8 cellular contexts compared by ENCODE assay signal in the genomic region with DNA sequence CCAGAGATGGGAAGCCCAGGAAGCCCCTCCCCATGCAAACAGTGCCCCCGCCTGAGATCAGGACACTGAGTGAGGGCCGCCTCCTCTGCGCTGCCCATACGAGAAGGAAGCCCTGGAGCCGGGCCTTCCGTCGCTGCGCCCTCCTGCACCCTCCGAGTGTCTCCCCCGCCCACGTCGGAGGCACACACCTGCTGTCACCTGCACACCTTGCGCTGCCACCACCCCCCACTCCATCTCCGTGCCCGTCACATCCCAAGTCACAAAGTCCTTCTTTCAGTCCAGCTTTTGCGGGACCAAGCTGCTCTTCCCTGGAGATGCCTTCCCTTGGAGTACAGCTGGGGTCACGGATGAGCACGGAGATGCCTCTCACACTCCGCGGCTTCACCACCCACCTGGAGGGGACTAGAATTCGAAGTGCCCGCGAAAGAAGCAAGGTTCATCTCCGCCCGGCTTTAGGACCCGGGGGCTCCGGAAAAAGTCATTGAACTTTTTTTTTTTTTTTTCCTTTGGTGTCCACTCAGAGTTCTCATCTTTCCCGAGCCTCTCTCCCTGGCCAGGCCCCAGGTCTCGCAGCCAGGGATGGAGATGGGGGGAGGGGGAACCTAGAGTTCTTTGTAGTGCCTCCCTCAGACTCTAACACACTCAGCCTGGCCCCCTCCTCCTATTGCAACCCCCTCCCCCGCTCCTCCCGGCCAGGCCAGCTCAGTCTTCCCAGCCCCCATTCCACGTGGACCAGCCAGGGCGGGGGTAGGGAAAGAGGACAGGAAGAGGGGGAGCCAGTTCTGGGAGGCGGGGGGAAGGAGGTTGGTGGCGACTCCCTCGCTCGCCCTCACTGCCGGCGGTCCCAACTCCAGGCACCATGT. TPM values are rescaled to one million over a fixed set of nuclear protein-coding genes. Genes with fewer than 3 reads are reported as not detected.
DNase-seq lines count a peak whose midpoint lies in the region; ATAC-seq and TF ChIP-seq lines count a peak whose summit lies in the region.

A gene with protein sequence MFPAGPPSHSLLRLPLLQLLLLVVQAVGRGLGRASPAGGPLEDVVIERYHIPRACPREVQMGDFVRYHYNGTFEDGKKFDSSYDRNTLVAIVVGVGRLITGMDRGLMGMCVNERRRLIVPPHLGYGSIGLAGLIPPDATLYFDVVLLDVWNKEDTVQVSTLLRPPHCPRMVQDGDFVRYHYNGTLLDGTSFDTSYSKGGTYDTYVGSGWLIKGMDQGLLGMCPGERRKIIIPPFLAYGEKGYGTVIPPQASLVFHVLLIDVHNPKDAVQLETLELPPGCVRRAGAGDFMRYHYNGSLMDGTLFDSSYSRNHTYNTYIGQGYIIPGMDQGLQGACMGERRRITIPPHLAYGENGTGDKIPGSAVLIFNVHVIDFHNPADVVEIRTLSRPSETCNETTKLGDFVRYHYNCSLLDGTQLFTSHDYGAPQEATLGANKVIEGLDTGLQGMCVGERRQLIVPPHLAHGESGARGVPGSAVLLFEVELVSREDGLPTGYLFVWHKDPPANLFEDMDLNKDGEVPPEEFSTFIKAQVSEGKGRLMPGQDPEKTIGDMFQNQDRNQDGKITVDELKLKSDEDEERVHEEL (plus strand): TSS at position 829 of the 863 bp plus-strand sequence. CDS start 31 bp downstream, at position 860.

- DNase-seq in COLO668 (lab: John Stamatoyannopoulos, UW; ENCODE audit: unreplicated experiment) (peak; percentile 50), HFF-Myc (ENCODE audit: extremely low read depth, low read depth) (peak; percentile 67), NT2/D1 (ENCODE audit: low read depth, low spot score) (peak; percentile 88), foreskin melanocyte (peak; percentile 77), tibial artery (peak; percentile 73 to 88)
- DNase-seq in activated naive CD4-positive, alpha-beta T cell treated with anti-CD3 and anti-CD28 coated beads for 36 hours, result peak; percentile 34
- DNase-seq in natural killer cell treated with Interleukin-12 subunit alpha and Interleukin-12 subunit beta and Interleukin-15 and Interleukin-18, amount 100 ng/mL, for 72 hours (ENCODE audit: low spot score), result no peak

- H3K27me3 Mint-ChIP-seq in activated naive CD4-positive, alpha-beta T cell treated with anti-CD3 and anti-CD28 coated beads for 36 hours (ENCODE audit: low read depth), result peaks cover 10% of the 10 kb centered on the region
- H3K27me3 Mint-ChIP-seq in natural killer cell treated with Interleukin-12 subunit alpha and Interleukin-12 subunit beta and Interleukin-15 and Interleukin-18, amount 100 ng/mL, for 72 hours, result no peaks in the 10 kb centered on the region

- no peaks in the 10 kb centered on the region for H3K9me3 ChIP-seq in NT2/D1 (ENCODE audit: insufficient read depth, low read length)
- no peaks in the 10 kb centered on the region for H3K9me3 ChIP-seq in tibial artery

- no peaks in the 10 kb centered on the region for H3K36me3 Mint-ChIP-seq in activated naive CD4-positive, alpha-beta T cell treated with anti-CD3 and anti-CD28 coated beads for 36 hours (ENCODE audit: low read depth)
- H3K36me3 Mint-ChIP-seq in natural killer cell treated with Interleukin-12 subunit alpha and Interleukin-12 subunit beta and Interleukin-15 and Interleukin-18, amount 100 ng/mL, for 72 hours, result no peaks in the 10 kb centered on the region

- intact Hi-C loops in activated naive CD4-positive, alpha-beta T cell treated with anti-CD3 and anti-CD28 coated beads for 36 hours (cut with micrococcal nuclease), result loop anchor here (5.0 kb wide), 1 partner anchor 125 kb away; a partner anchor contains a TSS
- intact Hi-C loops in tibial artery (cut with DNase I; ENCODE audit: low total_unique reads), result loop anchor here (2.0 to 10.0 kb wide), 2 partner anchors 24 to 52 kb away; a partner anchor contains a TSS

- TF ChIP-seq CTCF in HFF-Myc (IDR thresholded peaks at IDR 0.05; ENCODE audit: low read depth, low read length, missing control alignments) (no peak), tibial artery (IDR thresholded peaks at IDR 0.05) (no peak)

- H3K36me3 ChIP-seq in NT2/D1 (ENCODE audit: insufficient read depth, insufficient read length, low read length) (peaks cover 46% of the 10 kb centered on the region), tibial artery (peaks cover 0 to 6% (median 0%) of the 10 kb centered on the region in 3 donors)

- H3K27me3 ChIP-seq in NT2/D1 (ENCODE audit: insufficient read depth, insufficient read length), result no peaks in the 10 kb centered on the region
- no peaks in the 10 kb centered on the region for H3K27me3 ChIP-seq in tibial artery

- CTCF ChIA-PET in activated naive CD4-positive, alpha-beta T cell treated with anti-CD3 and anti-CD28 coated beads for 36 hours (lab: Charles Lee), result interaction anchor here (0.6 to 2.9 kb wide), 6 partner anchors 8 to 114 kb away, joined by 3 to 21 read pairs (median 4); a partner anchor contains a TSS

- no peak within 1 kb of the TSS for H3K27ac Mint-ChIP-seq in activated naive CD4-positive, alpha-beta T cell treated with anti-CD3 and anti-CD28 coated beads for 36 hours
- peak within 1 kb of the TSS; percentile 33 to 89 for H3K27ac Mint-ChIP-seq in natural killer cell treated with Interleukin-12 subunit alpha and Interleukin-12 subunit beta and Interleukin-15 and Interleukin-18, amount 100 ng/mL, for 72 hours

- peaks cover 20% of the 10 kb centered on the region for H3K4me1 ChIP-seq in NT2/D1 (ENCODE audit: insufficient read depth, insufficient read length)
- peaks cover 0 to 40% (median 31%) of the 10 kb centered on the region in 4 donors for H3K4me1 ChIP-seq in tibial artery

- peaks cover 18% of the 10 kb centered on the region for H3K4me1 Mint-ChIP-seq in activated naive CD4-positive, alpha-beta T cell treated with anti-CD3 and anti-CD28 coated beads for 36 hours (ENCODE audit: low read depth)
- peaks cover 13 to 20% of the 10 kb centered on the region in 2 donors for H3K4me1 Mint-ChIP-seq in natural killer cell treated with Interleukin-12 subunit alpha and Interleukin-12 subunit beta and Interleukin-15 and Interleukin-18, amount 100 ng/mL, for 72 hours (ENCODE audit: low read depth in 2 of 2)

- H3K4me3 ChIP-seq in HFF-Myc (replicated peaks; ENCODE audit: low read depth, low read length), result peak within 1 kb of the TSS; percentile 97
- peak within 1 kb of the TSS; percentile 87 for H3K4me3 ChIP-seq in NT2/D1 (ENCODE audit: insufficient read length, low read depth)
- H3K4me3 ChIP-seq in tibial artery, result peak within 1 kb of the TSS; percentile 59 to 84

- H3K9me3 Mint-ChIP-seq in activated naive CD4-positive, alpha-beta T cell treated with anti-CD3 and anti-CD28 coated beads for 36 hours, result no peaks in the 10 kb centered on the region
- no peaks in the 10 kb centered on the region for H3K9me3 Mint-ChIP-seq in natural killer cell treated with Interleukin-12 subunit alpha and Interleukin-12 subunit beta and Interleukin-15 and Interleukin-18, amount 100 ng/mL, for 72 hours

- peak within 1 kb of the TSS; percentile 78 to 80 for H3K27ac ChIP-seq in tibial artery

- peak; percentile 45 to 64 for ATAC-seq in natural killer cell treated with Interleukin-12 subunit alpha and Interleukin-12 subunit beta and Interleukin-15 and Interleukin-18, amount 100 ng/mL, for 72 hours
- ATAC-seq in GM19467 (IDR thresholded peaks at IDR 0.05; ENCODE audit: unreplicated experiment), result no peak

- peak within 1 kb of the TSS; percentile 75 for H3K4me3 Mint-ChIP-seq in activated naive CD4-positive, alpha-beta T cell treated with anti-CD3 and anti-CD28 coated beads for 36 hours
- peak within 1 kb of the TSS; percentile 93 for H3K4me3 Mint-ChIP-seq in natural killer cell treated with Interleukin-12 subunit alpha and Interleukin-12 subunit beta and Interleukin-15 and Interleukin-18, amount 100 ng/mL, for 72 hours

- H3K9ac ChIP-seq in NT2/D1 (ENCODE audit: insufficient read length, low read depth), result peak within 1 kb of the TSS; percentile 91

RNA-seq across cellular contexts. Expression of the gene that starts here (rescaled TPM):
- under 1 TPM in 1 of 2 experiments, not detected in 1; 0.36 TPM for total RNA-seq in activated naive CD4-positive, alpha-beta T cell treated with anti-CD3 and anti-CD28 coated beads for 36 hours
- under 1 TPM; 0.64 to 0.74 TPM for total RNA-seq in natural killer cell treated with Interleukin-12 subunit alpha and Interleukin-12 subunit beta and Interleukin-15 and Interleukin-18, amount 100 ng/mL, for 72 hours

Comparison
In these comparisons a context has a peak if more than half of its experiments do, and no peak if none do; other contexts are left out.
1. Peak in DNase-seq in activated naive CD4-positive, alpha-beta T cell treated with anti-CD3 and anti-CD28 coated beads for 36 hours; RNA of the gene not detected or under 1 TPM.
2. Peak in ATAC-seq in natural killer cell treated with Interleukin-12 subunit alpha and Interleukin-12 subunit beta and Interleukin-15 and Interleukin-18, amount 100 ng/mL, for 72 hours; RNA of the gene not detected or under 1 TPM.